ENCODE assay signal across 8 cellular contexts in the genomic region with DNA sequence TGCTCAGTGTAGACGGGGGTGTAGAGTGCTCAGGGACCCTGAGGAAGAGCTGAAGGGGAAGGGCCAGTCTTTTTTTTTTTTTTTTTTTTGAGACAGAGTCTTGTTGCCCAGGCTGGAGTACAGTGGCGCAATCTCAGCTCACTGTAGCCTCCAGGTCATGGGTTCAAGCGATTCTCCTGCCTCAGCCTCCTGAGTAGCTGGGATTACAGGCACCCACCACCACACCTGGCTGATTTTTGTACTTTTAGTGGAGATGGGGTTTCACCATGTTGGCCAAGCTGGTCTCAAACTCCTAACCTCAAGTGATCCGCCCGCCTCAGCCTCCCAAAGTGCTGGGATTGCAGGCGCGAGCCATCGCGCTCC. TPM values are rescaled to one million over a fixed set of nuclear protein-coding genes. Genes with fewer than 3 reads are reported as not detected.
DNase-seq lines count a peak whose midpoint lies in the region; ATAC-seq, FAIRE-seq and TF ChIP-seq lines count a peak whose summit lies in the region.
"Not testable (repeated sequence)": the region's sequence is repeated elsewhere in the genome, so short reads cannot be mapped to it uniquely, and the experiment has no call there.

No MANE protein-coding gene starts in this region.

- H3K27ac Mint-ChIP-seq in neural crest cell (ENCODE audit: unreplicated experiment): peak overlapping the region; percentile 72

- H4K20me1 ChIP-seq in BLaER1; HepG2 (ENCODE audit: insufficient read depth, low read length): not testable (repeated sequence)

- H3K4me1 ChIP-seq in BLaER1: peaks cover 64% of the 10 kb centered on the region
- H3K4me1 ChIP-seq in Peyer's patch: peaks cover 0 to 43% (median 10%) of the 10 kb centered on the region in 4 donors
- H3K4me1 ChIP-seq in colonic mucosa: peaks cover 20% of the 10 kb centered on the region
- peaks cover 74% of the 10 kb centered on the region for H3K4me1 ChIP-seq in HepG2 (ENCODE audit: insufficient read depth, low read length)
- H3K4me1 ChIP-seq in right lobe of liver: peaks cover 3 to 39% (median 10%) of the 10 kb centered on the region in 4 donors
- H3K4me1 ChIP-seq in small intestine (ENCODE audit: control insufficient read depth in 2 of 2, insufficient read depth in 1 of 2, low read depth in 1 of 2, low read length in 1 of 2): not testable (repeated sequence)
- peaks cover 9 to 48% (median 39%) of the 10 kb centered on the region in 4 donors for H3K4me1 ChIP-seq in transverse colon

- H3K79me2 ChIP-seq in HepG2 (ENCODE audit: insufficient read depth, low read length): peaks cover 31% of the 10 kb centered on the region

- not testable (repeated sequence) for H3K9me3 Mint-ChIP-seq in neural crest cell

- WGBS in HepG2 (ENCODE audit: low lambda C conversion rate): 72% methylated on average over 9 of the region's 9 CpGs
- WGBS in right lobe of liver (ENCODE audit: insufficient coverage, low coverage, low lambda C conversion rate, missing lambda C conversion rate): no CpG with 5 or more reads among the region's 9 CpGs
- WGBS in small intestine, 3 donors: 89 to 94% (median 93%) methylated on average over 8 to 9 of the region's 9 CpGs
- 85 to 94% methylated on average over 7 to 9 of the region's 9 CpGs for WGBS in transverse colon (ENCODE audit: low coverage in 1 of 2), 2 donors

- H3K36me3 Mint-ChIP-seq in neural crest cell (ENCODE audit: low read depth): not testable (repeated sequence)

- in situ Hi-C loops in HepG2 (cut with HindIII; ENCODE audit: extremely low pct_ligation_motif_present, low pct_unique_long_range_greater_than_20kb) (loop anchor here (5.0 kb wide), 2 partner anchors 42 to 87 kb away; partner anchors contain the start of gene KMT5B), transverse colon (cut with MboI; ENCODE audit: low pct_ligation_motif_present in 1 of 4, low pct_unique_long_range_greater_than_20kb in 1 of 4, low sequenced_read_pairs in 3 of 4) (loop anchor here in 3 of 4 donors (5.0 kb wide), 1 partner anchor 42 kb away; no protein-coding TSS in a partner anchor)

- not testable (repeated sequence) for TF ChIP-seq EP300 in HepG2 (IDR thresholded peaks at IDR 0.05; ENCODE audit: low read depth in 2 of 2, low read length in 2 of 2); HepG2 (CRISPR knock-in tag; IDR thresholded peaks at IDR 0.05; ENCODE audit: borderline replicate concordance); transverse colon (IDR thresholded peaks at IDR 0.05; ENCODE audit: low read depth)

- not testable (repeated sequence) for H3K4me3 ChIP-seq in BLaER1; Peyer's patch; colonic mucosa; right lobe of liver; small intestine (ENCODE audit: low read depth in 1 of 2, low read length in 2 of 2); transverse colon
- peak overlapping the region; percentile 68 to 83 (median 69) for H3K4me3 ChIP-seq in HepG2 (replicated peaks in 1 of 3; ENCODE audit: insufficient read depth in 1 of 3, low read depth in 2 of 3, low read length in 3 of 3)

- not testable (repeated sequence) for BruUV-seq in HepG2 (replicated peaks; lab: Mats Ljungman, UMichigan)

- not testable (repeated sequence) for TF ChIP-seq POLR2A in Peyer's patch (IDR thresholded peaks at IDR 0.05); HepG2 (IDR thresholded peaks at IDR 0.05; ENCODE audit: insufficient read depth in 1 of 2, low read depth in 2 of 2, low read length in 2 of 2); right lobe of liver (IDR thresholded peaks at IDR 0.05); transverse colon (IDR thresholded peaks at IDR 0.05)

- TF ChIP-seq RAD21 in HepG2 (CRISPR knock-in tag; IDR thresholded peaks at IDR 0.05): not testable (repeated sequence)

- not testable (repeated sequence) for TF ChIP-seq CTCF in Peyer's patch (IDR thresholded peaks at IDR 0.05); colonic mucosa (IDR thresholded peaks at IDR 0.05); HepG2 (CRISPR knock-in tag; IDR thresholded peaks at IDR 0.05); right lobe of liver (IDR thresholded peaks at IDR 0.05); neural crest cell (conservative IDR thresholded peaks at IDR 0.05); transverse colon (IDR thresholded peaks at IDR 0.05)

- not testable (repeated sequence) for H3K4me3 Mint-ChIP-seq in neural crest cell

- H3K4me1 Mint-ChIP-seq in neural crest cell: not testable (repeated sequence)

- not testable (repeated sequence) for H3K36me3 ChIP-seq in BLaER1; Peyer's patch; colonic mucosa; right lobe of liver; small intestine (ENCODE audit: control insufficient read depth in 2 of 2, insufficient read depth in 2 of 2, low read length in 2 of 2); transverse colon
- H3K36me3 ChIP-seq in HepG2 (replicated peaks in 1 of 2; ENCODE audit: control insufficient read depth in 1 of 2, insufficient read depth in 2 of 2, low read length in 2 of 2): peaks cover 2 to 10% of the 10 kb centered on the region in 2 experiments; a peak in 2 of 5 replicates

- not testable (repeated sequence) for DNase-seq in Peyer's patch; colonic mucosa; HepG2 (ENCODE audit: low spot score); neural crest cell (ENCODE audit: low read depth, low spot score); small intestine; transverse colon
- DNase-seq in right lobe of liver: peak in 1 of 3 donors; percentile 3

- peaks cover 11% of the 10 kb centered on the region for H3K9me3 ChIP-seq in BLaER1
- H3K9me3 ChIP-seq in Peyer's patch; colonic mucosa; HepG2 (ENCODE audit: low read length); right lobe of liver; small intestine (ENCODE audit: control insufficient read depth, low read depth); transverse colon: not testable (repeated sequence)

- H3K27me3 ChIP-seq in BLaER1; Peyer's patch; colonic mucosa; HepG2 (ENCODE audit: control insufficient read depth in 1 of 2, insufficient read depth in 2 of 2, low read length in 2 of 2); right lobe of liver; small intestine (ENCODE audit: control insufficient read depth in 2 of 2, insufficient read depth in 2 of 2, low read length in 2 of 2); transverse colon: not testable (repeated sequence)

- not testable (repeated sequence) for ATAC-seq in HepG2, right lobe of liver

- H3K27me3 Mint-ChIP-seq in neural crest cell (ENCODE audit: low read depth): not testable (repeated sequence)

- H2AFZ ChIP-seq in HepG2 (ENCODE audit: low read length): not testable (repeated sequence)

- H3K27ac ChIP-seq in BLaER1: peak overlapping the region; percentile 56; the same call in 1 of the 2 replicates
- peak overlapping the region in 3 of 4 donors; percentile 70 to 94 (median 90) for H3K27ac ChIP-seq in Peyer's patch
- H3K27ac ChIP-seq in colonic mucosa: peak overlapping the region; percentile 90
- H3K27ac ChIP-seq in HepG2 (ENCODE audit: extremely low read length, insufficient read depth, low read length): peak overlapping the region; percentile 100
- H3K27ac ChIP-seq in right lobe of liver: peak overlapping the region in 2 of 3 donors; percentile 97 to 98
- peak overlapping the region; percentile 96 to 97 for H3K27ac ChIP-seq in small intestine (ENCODE audit: low read depth in 1 of 2, low read length in 1 of 2)
- H3K27ac ChIP-seq in transverse colon: peak overlapping the region; percentile 74 to 86 (median 83)

- H3K4me2 ChIP-seq in BLaER1: not testable (repeated sequence)
- peak overlapping the region; percentile 94 for H3K4me2 ChIP-seq in HepG2 (ENCODE audit: low read depth, low read length)

- not testable (repeated sequence) for FAIRE-seq in HepG2 (lab: Jason Lieb, UNC); small intestine (lab: Jason Lieb, UNC)

- CTCF ChIA-PET in HepG2 (lab: Yijun Ruan, JAX; ENCODE audit: low intra/inter-chr PET ratio, low total read pairs): not testable (repeated sequence)

- H3K9ac ChIP-seq in BLaER1: not testable (repeated sequence)
- H3K9ac ChIP-seq in colonic mucosa (ENCODE audit: low read depth in 2 of 2, low read length in 2 of 2) (peak overlapping the region in 1 of 2 donors; percentile 87), HepG2 (ENCODE audit: insufficient read depth, low read depth, low read length) (peak overlapping the region; percentile 99)

- POLR2A ChIA-PET in HepG2 (lab: Yijun Ruan, JAX): interaction anchor here (1.0 to 8.1 kb wide), 21 partner anchors 9 to 193 kb away, joined by 3 to 220 read pairs (median 19); partner anchors contain the start of genes C11orf24, KMT5B, LRP5 and PPP6R3

- intact Hi-C loops in colonic mucosa (cut with DNase I) (loop anchor here (10.0 kb wide), 1 partner anchor 145 kb away; no protein-coding TSS in a partner anchor), HepG2 (cut with micrococcal nuclease; ENCODE audit: unreplicated experiment) (loop anchor here (2.0 kb wide), 2 partner anchors 15 to 87 kb away; partner anchors contain the start of gene KMT5B), right lobe of liver (cut with DNase I) (loop anchor here (5.0 to 10.0 kb wide), 2 partner anchors 42 to 85 kb away; partner anchors contain the start of gene KMT5B (in 1 of the 2)), transverse colon (cut with DNase I; ENCODE audit: low total_unique reads) (loop anchor here (2.0 kb wide), 1 partner anchor 43 kb away; no protein-coding TSS in a partner anchor)

RNA-seq across cellular contexts. Expression of gene LRP5, which starts 12.9 kb away (rescaled TPM):
- total RNA-seq in Peyer's patch (100 to 1,000 TPM; 149 to 196 (median 168) TPM), colonic mucosa (100 to 1,000 TPM in 1 of 2 donors, 10 to 100 TPM in 1; 81.0 to 110 TPM), HepG2 (2016; rRNA removed; fragmentation: Illumina TruSeq; extraction: Trizol) (23.6 and 40.4 TPM in 2 replicates), right lobe of liver (100 to 1,000 TPM in 2 of 6 experiments, 10 to 100 TPM in 4; 74.4 to 120 (median 88.2) TPM), neural crest cell (43.4 and 44.3 TPM in 2 replicates), transverse colon (100 to 1,000 TPM in 1 of 4 donors, 10 to 100 TPM in 3; 72.6 to 138 (median 82.3) TPM)
- 19.7 and 22.6 TPM in 2 replicates for total RNA-seq in HepG2 (2016; cell fraction: cytosol; rRNA removed; fragmentation: Illumina TruSeq; extraction: Trizol; ENCODE audit: low read depth)
- 17.6 and 41.1 TPM in 2 replicates for total RNA-seq in HepG2 (2016; cell fraction: insoluble cytoplasmic fraction; rRNA removed; fragmentation: Illumina TruSeq; extraction: Trizol)
- total RNA-seq in HepG2 (2016; cell fraction: membrane; rRNA removed; fragmentation: Illumina TruSeq; extraction: Trizol): 27.9 and 29.7 TPM in 2 replicates
- total RNA-seq in HepG2 (2016; cell fraction: nucleus; rRNA removed; fragmentation: Illumina TruSeq; extraction: Trizol): 50.9 and 60.6 TPM in 2 replicates
- polyA plus RNA-seq in HepG2 (2011; rRNA removed) (64.0 and 83.4 TPM in 2 replicates), small intestine (10 to 100 TPM; 39.7 to 84.1 (median 72.8) TPM)
- polyA plus RNA-seq in HepG2 (2011; cell fraction: cytosol; rRNA removed): 37.9 and 59.3 TPM in 2 replicates
- 131 and 158 TPM in 2 replicates for polyA plus RNA-seq in HepG2 (2011; cell fraction: nucleus; rRNA removed)
- 80.7 and 119 TPM in 2 replicates for polyA plus RNA-seq in HepG2 (2012)
- polyA plus RNA-seq in HepG2 (2016; cell fraction: cytosol; fragmentation: Illumina TruSeq; extraction: Trizol; ENCODE audit: low read depth): 10.8 and 12.1 TPM in 2 replicates
- 25.6 and 36.8 TPM in 2 replicates for polyA plus RNA-seq in HepG2 (2016; cell fraction: insoluble cytoplasmic fraction; fragmentation: Illumina TruSeq; extraction: Trizol; ENCODE audit: low read depth)
- polyA plus RNA-seq in HepG2 (2016; cell fraction: membrane; fragmentation: Illumina TruSeq; extraction: Trizol; ENCODE audit: low read depth): 20.7 and 25.9 TPM in 2 replicates
- 130 and 133 TPM in 2 replicates for polyA plus RNA-seq in HepG2 (2016; cell fraction: nucleus; fragmentation: Illumina TruSeq; extraction: Trizol; ENCODE audit: insufficient read depth, low read depth)
- 49.7 and 219 TPM in 2 replicates for polyA minus RNA-seq in HepG2 (2011; rRNA and poly(A)+ RNA removed; ENCODE audit: low replicate concordance)
- 75.4 and 75.5 TPM in 2 replicates for polyA minus RNA-seq in HepG2 (2011; cell fraction: cytosol; rRNA and poly(A)+ RNA removed)
- 58.3 and 59.0 TPM in 2 replicates for polyA minus RNA-seq in HepG2 (2011; cell fraction: nucleus; rRNA and poly(A)+ RNA removed)

RNA-seq across cellular contexts. Expression of gene C11orf24, which starts 27.7 kb away (rescaled TPM):
- total RNA-seq in Peyer's patch (100 to 1,000 TPM in 3 of 4 donors, 10 to 100 TPM in 1; 79.2 to 198 (median 183) TPM), colonic mucosa (10 to 100 TPM; 55.3 to 66.6 TPM), HepG2 (2016; rRNA removed; fragmentation: Illumina TruSeq; extraction: Trizol) (50.8 and 55.5 TPM in 2 replicates), right lobe of liver (10 to 100 TPM; 39.4 to 70.9 (median 62.4) TPM), neural crest cell (54.2 and 54.5 TPM in 2 replicates), transverse colon (100 to 1,000 TPM in 1 of 4 donors, 10 to 100 TPM in 3; 31.4 to 130 (median 56.6) TPM)
- total RNA-seq in HepG2 (2016; cell fraction: cytosol; rRNA removed; fragmentation: Illumina TruSeq; extraction: Trizol; ENCODE audit: low read depth): 110 and 141 TPM in 2 replicates
- 53.9 and 57.2 TPM in 2 replicates for total RNA-seq in HepG2 (2016; cell fraction: insoluble cytoplasmic fraction; rRNA removed; fragmentation: Illumina TruSeq; extraction: Trizol)
- 100.0 and 131 TPM in 2 replicates for total RNA-seq in HepG2 (2016; cell fraction: membrane; rRNA removed; fragmentation: Illumina TruSeq; extraction: Trizol)
- 32.7 and 33.6 TPM in 2 replicates for total RNA-seq in HepG2 (2016; cell fraction: nucleus; rRNA removed; fragmentation: Illumina TruSeq; extraction: Trizol)
- polyA plus RNA-seq in HepG2 (2011; rRNA removed) (52.9 and 62.4 TPM in 2 replicates), small intestine (100 to 1,000 TPM in 2 of 3 donors, 10 to 100 TPM in 1; 39.4 to 168 (median 109) TPM)
- polyA plus RNA-seq in HepG2 (2011; cell fraction: cytosol; rRNA removed): 58.4 and 70.2 TPM in 2 replicates
- 58.8 and 59.2 TPM in 2 replicates for polyA plus RNA-seq in HepG2 (2011; cell fraction: nucleus; rRNA removed)
- 50.8 and 63.8 TPM in 2 replicates for polyA plus RNA-seq in HepG2 (2012)
- 122 and 158 TPM in 2 replicates for polyA plus RNA-seq in HepG2 (2016; cell fraction: cytosol; fragmentation: Illumina TruSeq; extraction: Trizol; ENCODE audit: low read depth)
- polyA plus RNA-seq in HepG2 (2016; cell fraction: insoluble cytoplasmic fraction; fragmentation: Illumina TruSeq; extraction: Trizol; ENCODE audit: low read depth): 61.2 and 70.0 TPM in 2 replicates
- 97.9 and 125 TPM in 2 replicates for polyA plus RNA-seq in HepG2 (2016; cell fraction: membrane; fragmentation: Illumina TruSeq; extraction: Trizol; ENCODE audit: low read depth)
- polyA plus RNA-seq in HepG2 (2016; cell fraction: nucleus; fragmentation: Illumina TruSeq; extraction: Trizol; ENCODE audit: insufficient read depth, low read depth): 71.8 and 76.2 TPM in 2 replicates
- 53.9 and 60.5 TPM in 2 replicates for polyA minus RNA-seq in HepG2 (2011; rRNA and poly(A)+ RNA removed; ENCODE audit: low replicate concordance)
- polyA minus RNA-seq in HepG2 (2011; cell fraction: cytosol; rRNA and poly(A)+ RNA removed): 26.4 and 31.4 TPM in 2 replicates
- polyA minus RNA-seq in HepG2 (2011; cell fraction: nucleus; rRNA and poly(A)+ RNA removed): 19.3 and 23.5 TPM in 2 replicates
